34 cellular contexts compared by ENCODE assay signal in the genomic region with DNA sequence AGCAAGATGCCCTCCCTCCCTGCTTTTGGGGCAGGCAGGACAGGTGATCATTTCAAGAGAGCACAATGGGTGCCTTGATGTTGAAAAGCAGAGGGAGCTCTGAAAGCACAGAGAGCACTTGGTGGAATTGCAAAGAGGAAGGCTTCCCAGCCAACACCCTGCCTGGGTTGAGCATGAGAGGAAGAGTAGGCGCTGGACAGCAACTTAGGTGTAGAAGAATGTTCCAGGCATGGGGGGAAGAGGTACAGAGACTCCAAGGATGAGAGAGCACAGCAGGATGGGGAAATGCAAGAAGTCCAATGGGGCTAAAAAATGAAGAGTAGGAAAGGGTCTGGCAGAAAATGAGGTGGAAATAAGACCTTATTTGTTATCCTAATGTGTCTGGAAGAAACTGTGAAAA.
"Had no signal": no experiment of that assay in that cellular context is flagged by ENCODE, and none has a peak within 500 bp of the region (broad histone marks: within the 10 kb centered on the region; RNA-seq: fewer than 3 reads in every experiment).

No MANE protein-coding gene starts in this region.

- H3K9me3 ChIP-seq: MG63 had no signal

- H3K4me3 ChIP-seq: MG63 had no signal

- DNase-seq: Karpas-422, Kasumi-1, MG63, MM.1S, NCI-H1048, NCI-H1092, NCI-H1092 treated with DMSO at 0.1 percent for 48 hours, NCI-H1105, NCI-H1105 treated with DMSO at 0.1 percent for 48 hours, NCI-H1417, NCI-H1417 treated with DMSO at 0.1 percent for 48 hours, NCI-H1436, NCI-H146, NCI-H1694, NCI-H1694 treated with DMSO at 0.1 percent for 48 hours, NCI-H187, NCI-H187 treated with DMSO at 0.1 percent for 48 hours, NCI-H1930, NCI-H2029, NCI-H2029 treated with DMSO at 0.1 percent for 48 hours, NCI-H2081, NCI-H2081 treated with DMSO at 0.1 percent for 48 hours, NCI-H2107, NCI-H2171, NCI-H2171 treated with DMSO at 0.1 percent for 48 hours, NCI-H2227 treated with DMSO at 0.1 percent for 48 hours, NCI-H226, NCI-H345, NCI-H446, NCI-H446 treated with DMSO at 0.1 percent for 48 hours, NCI-H510A, NCI-H510A treated with DMSO at 0.1 percent for 48 hours, NCI-H524, NCI-H524 treated with DMSO at 0.1 percent for 48 hours had no signal

- H3K36me3 ChIP-seq: MG63 had no signal
